Comparison of ENCODE assay signal across 1 cellular context in the genomic region with DNA sequence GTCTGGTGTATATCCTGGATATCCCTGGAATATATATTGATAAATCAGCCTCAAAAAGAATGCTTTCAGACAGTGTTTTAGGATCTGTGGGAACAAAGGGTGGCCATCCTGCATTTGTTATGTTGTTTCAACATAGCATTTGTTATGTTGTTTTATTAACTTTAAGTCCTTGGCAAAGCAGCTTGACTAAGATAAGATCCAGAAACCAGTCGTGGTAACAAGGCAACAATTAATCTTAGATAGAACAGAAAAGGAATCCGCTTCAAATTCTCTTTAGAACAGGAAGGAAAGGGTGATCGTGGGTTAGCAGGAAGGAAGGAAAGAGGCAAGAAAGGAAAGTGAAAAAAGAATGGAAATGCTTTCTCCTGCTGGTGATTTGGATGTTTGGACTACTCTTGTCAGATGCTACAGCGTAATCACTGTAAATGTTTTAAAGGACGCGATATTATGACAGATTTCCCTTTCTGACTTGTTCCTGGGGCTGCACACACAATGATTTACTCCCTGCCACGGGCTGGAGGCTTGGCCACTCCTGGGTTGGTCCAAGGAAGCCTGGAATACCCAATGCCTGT.
TF ChIP-seq lines count a peak whose summit lies in the region.

No MANE protein-coding gene starts in this region.

TF ChIP-seq in SK-N-SH, 30 proteins besides CTCF, POLR2A, EP300 and RAD21 (continued from another document):
- TF ChIP-seq, protein P1, sequence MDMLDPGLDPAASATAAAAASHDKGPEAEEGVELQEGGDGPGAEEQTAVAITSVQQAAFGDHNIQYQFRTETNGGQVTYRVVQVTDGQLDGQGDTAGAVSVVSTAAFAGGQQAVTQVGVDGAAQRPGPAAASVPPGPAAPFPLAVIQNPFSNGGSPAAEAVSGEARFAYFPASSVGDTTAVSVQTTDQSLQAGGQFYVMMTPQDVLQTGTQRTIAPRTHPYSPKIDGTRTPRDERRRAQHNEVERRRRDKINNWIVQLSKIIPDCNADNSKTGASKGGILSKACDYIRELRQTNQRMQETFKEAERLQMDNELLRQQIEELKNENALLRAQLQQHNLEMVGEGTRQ (IDR thresholded peaks at IDR 0.05; ENCODE audit: borderline replicate concordance, low read depth, low read length) = no peak
- TF ChIP-seq, protein P2, sequence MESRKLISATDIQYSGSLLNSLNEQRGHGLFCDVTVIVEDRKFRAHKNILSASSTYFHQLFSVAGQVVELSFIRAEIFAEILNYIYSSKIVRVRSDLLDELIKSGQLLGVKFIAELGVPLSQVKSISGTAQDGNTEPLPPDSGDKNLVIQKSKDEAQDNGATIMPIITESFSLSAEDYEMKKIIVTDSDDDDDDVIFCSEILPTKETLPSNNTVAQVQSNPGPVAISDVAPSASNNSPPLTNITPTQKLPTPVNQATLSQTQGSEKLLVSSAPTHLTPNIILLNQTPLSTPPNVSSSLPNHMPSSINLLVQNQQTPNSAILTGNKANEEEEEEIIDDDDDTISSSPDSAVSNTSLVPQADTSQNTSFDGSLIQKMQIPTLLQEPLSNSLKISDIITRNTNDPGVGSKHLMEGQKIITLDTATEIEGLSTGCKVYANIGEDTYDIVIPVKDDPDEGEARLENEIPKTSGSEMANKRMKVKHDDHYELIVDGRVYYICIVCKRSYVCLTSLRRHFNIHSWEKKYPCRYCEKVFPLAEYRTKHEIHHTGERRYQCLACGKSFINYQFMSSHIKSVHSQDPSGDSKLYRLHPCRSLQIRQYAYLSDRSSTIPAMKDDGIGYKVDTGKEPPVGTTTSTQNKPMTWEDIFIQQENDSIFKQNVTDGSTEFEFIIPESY (IDR thresholded peaks at IDR 0.05; ENCODE audit: borderline replicate concordance, low read depth) = no peak
- no peak for TF ChIP-seq TCF12 (IDR thresholded peaks at IDR 0.05)
- TF ChIP-seq, protein P3, sequence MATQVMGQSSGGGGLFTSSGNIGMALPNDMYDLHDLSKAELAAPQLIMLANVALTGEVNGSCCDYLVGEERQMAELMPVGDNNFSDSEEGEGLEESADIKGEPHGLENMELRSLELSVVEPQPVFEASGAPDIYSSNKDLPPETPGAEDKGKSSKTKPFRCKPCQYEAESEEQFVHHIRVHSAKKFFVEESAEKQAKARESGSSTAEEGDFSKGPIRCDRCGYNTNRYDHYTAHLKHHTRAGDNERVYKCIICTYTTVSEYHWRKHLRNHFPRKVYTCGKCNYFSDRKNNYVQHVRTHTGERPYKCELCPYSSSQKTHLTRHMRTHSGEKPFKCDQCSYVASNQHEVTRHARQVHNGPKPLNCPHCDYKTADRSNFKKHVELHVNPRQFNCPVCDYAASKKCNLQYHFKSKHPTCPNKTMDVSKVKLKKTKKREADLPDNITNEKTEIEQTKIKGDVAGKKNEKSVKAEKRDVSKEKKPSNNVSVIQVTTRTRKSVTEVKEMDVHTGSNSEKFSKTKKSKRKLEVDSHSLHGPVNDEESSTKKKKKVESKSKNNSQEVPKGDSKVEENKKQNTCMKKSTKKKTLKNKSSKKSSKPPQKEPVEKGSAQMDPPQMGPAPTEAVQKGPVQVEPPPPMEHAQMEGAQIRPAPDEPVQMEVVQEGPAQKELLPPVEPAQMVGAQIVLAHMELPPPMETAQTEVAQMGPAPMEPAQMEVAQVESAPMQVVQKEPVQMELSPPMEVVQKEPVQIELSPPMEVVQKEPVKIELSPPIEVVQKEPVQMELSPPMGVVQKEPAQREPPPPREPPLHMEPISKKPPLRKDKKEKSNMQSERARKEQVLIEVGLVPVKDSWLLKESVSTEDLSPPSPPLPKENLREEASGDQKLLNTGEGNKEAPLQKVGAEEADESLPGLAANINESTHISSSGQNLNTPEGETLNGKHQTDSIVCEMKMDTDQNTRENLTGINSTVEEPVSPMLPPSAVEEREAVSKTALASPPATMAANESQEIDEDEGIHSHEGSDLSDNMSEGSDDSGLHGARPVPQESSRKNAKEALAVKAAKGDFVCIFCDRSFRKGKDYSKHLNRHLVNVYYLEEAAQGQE (IDR thresholded peaks at IDR 0.05; ENCODE audit: low read depth, low read length) = no peak
- TF ChIP-seq MEF2A (IDR thresholded peaks at IDR 0.05; ENCODE audit: borderline replicate concordance, low read depth) = no peak
- no peak for TF ChIP-seq TAF1 (IDR thresholded peaks at IDR 0.05; ENCODE audit: borderline replicate concordance, low read depth, low read length)
- TF ChIP-seq EZH2phosphoT487 (IDR thresholded peaks at IDR 0.05; ENCODE audit: borderline replicate concordance, low read depth) = no peak
- TF ChIP-seq SMC3 (IDR thresholded peaks at IDR 0.05; ENCODE audit: low read depth, low read length) = no peak
- TF ChIP-seq FOSL2 (IDR thresholded peaks at IDR 0.05; ENCODE audit: borderline replicate concordance, low read depth) = no peak
- no peak for TF ChIP-seq RXRA (IDR thresholded peaks at IDR 0.05; ENCODE audit: borderline replicate concordance, low read depth)
- no peak for TF ChIP-seq FOXM1 (IDR thresholded peaks at IDR 0.05; ENCODE audit: low read depth)
- TF ChIP-seq TEAD4 (IDR thresholded peaks at IDR 0.05; ENCODE audit: borderline replicate concordance, insufficient read depth) = no peak
TF ChIP-seq in SK-N-SH: peak in this region for 0.
